In genomic region chr18:67035026-67035425, GRCh38 we compare ENCODE assay signal across 1 cellular context.
TF ChIP-seq lines count a peak whose summit lies in the region.

No MANE protein-coding gene starts in this region.

TF ChIP-seq in H1, 55 proteins besides CTCF, POLR2A, EP300 and RAD21 (continued from another document):
- TF ChIP-seq, protein P1, sequence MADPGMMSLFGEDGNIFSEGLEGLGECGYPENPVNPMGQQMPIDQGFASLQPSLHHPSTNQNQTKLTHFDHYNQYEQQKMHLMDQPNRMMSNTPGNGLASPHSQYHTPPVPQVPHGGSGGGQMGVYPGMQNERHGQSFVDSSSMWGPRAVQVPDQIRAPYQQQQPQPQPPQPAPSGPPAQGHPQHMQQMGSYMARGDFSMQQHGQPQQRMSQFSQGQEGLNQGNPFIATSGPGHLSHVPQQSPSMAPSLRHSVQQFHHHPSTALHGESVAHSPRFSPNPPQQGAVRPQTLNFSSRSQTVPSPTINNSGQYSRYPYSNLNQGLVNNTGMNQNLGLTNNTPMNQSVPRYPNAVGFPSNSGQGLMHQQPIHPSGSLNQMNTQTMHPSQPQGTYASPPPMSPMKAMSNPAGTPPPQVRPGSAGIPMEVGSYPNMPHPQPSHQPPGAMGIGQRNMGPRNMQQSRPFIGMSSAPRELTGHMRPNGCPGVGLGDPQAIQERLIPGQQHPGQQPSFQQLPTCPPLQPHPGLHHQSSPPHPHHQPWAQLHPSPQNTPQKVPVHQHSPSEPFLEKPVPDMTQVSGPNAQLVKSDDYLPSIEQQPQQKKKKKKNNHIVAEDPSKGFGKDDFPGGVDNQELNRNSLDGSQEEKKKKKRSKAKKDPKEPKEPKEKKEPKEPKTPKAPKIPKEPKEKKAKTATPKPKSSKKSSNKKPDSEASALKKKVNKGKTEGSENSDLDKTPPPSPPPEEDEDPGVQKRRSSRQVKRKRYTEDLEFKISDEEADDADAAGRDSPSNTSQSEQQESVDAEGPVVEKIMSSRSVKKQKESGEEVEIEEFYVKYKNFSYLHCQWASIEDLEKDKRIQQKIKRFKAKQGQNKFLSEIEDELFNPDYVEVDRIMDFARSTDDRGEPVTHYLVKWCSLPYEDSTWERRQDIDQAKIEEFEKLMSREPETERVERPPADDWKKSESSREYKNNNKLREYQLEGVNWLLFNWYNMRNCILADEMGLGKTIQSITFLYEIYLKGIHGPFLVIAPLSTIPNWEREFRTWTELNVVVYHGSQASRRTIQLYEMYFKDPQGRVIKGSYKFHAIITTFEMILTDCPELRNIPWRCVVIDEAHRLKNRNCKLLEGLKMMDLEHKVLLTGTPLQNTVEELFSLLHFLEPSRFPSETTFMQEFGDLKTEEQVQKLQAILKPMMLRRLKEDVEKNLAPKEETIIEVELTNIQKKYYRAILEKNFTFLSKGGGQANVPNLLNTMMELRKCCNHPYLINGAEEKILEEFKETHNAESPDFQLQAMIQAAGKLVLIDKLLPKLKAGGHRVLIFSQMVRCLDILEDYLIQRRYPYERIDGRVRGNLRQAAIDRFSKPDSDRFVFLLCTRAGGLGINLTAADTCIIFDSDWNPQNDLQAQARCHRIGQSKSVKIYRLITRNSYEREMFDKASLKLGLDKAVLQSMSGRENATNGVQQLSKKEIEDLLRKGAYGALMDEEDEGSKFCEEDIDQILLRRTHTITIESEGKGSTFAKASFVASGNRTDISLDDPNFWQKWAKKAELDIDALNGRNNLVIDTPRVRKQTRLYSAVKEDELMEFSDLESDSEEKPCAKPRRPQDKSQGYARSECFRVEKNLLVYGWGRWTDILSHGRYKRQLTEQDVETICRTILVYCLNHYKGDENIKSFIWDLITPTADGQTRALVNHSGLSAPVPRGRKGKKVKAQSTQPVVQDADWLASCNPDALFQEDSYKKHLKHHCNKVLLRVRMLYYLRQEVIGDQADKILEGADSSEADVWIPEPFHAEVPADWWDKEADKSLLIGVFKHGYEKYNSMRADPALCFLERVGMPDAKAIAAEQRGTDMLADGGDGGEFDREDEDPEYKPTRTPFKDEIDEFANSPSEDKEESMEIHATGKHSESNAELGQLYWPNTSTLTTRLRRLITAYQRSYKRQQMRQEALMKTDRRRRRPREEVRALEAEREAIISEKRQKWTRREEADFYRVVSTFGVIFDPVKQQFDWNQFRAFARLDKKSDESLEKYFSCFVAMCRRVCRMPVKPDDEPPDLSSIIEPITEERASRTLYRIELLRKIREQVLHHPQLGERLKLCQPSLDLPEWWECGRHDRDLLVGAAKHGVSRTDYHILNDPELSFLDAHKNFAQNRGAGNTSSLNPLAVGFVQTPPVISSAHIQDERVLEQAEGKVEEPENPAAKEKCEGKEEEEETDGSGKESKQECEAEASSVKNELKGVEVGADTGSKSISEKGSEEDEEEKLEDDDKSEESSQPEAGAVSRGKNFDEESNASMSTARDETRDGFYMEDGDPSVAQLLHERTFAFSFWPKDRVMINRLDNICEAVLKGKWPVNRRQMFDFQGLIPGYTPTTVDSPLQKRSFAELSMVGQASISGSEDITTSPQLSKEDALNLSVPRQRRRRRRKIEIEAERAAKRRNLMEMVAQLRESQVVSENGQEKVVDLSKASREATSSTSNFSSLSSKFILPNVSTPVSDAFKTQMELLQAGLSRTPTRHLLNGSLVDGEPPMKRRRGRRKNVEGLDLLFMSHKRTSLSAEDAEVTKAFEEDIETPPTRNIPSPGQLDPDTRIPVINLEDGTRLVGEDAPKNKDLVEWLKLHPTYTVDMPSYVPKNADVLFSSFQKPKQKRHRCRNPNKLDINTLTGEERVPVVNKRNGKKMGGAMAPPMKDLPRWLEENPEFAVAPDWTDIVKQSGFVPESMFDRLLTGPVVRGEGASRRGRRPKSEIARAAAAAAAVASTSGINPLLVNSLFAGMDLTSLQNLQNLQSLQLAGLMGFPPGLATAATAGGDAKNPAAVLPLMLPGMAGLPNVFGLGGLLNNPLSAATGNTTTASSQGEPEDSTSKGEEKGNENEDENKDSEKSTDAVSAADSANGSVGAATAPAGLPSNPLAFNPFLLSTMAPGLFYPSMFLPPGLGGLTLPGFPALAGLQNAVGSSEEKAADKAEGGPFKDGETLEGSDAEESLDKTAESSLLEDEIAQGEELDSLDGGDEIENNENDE (IDR thresholded peaks at IDR 0.05; ENCODE audit: insufficient replicate concordance, low read length) = peak; percentile 28
- TF ChIP-seq CTBP2 (IDR thresholded peaks at IDR 0.05; ENCODE audit: borderline replicate concordance, insufficient read depth, insufficient read length, low read length) (no peak), BCL11A (IDR thresholded peaks at IDR 0.05; ENCODE audit: low read depth in 2 of 2, low read length in 2 of 2) (no peak), MAFK (IDR thresholded peaks at IDR 0.05; ENCODE audit: low read depth, low read length) (no peak), JUND (IDR thresholded peaks at IDR 0.05; ENCODE audit: low read length) (0 out of 2 replicates have a peak, but pooled peaks have one; percentile 8), TEAD4 (IDR thresholded peaks at IDR 0.05; ENCODE audit: low read depth, low read length) (peak; percentile 48; the same call in 1 of the 2 replicates), SP1 (IDR thresholded peaks at IDR 0.05; ENCODE audit: low read depth, low read length) (no peak), TBP (IDR thresholded peaks at IDR 0.05; ENCODE audit: low read depth, low read length) (no peak), RBBP5 (IDR thresholded peaks at IDR 0.05; ENCODE audit: borderline replicate concordance, low read depth, low read length) (no peak), SIX5 (IDR thresholded peaks at IDR 0.05; ENCODE audit: low read depth, low read length) (no peak), TAF1 (IDR thresholded peaks at IDR 0.05; ENCODE audit: low read depth, low read length) (no peak), NANOG (IDR thresholded peaks at IDR 0.05; ENCODE audit: insufficient read depth, low read depth, low read length, poor library complexity, severe bottlenecking) (no peak), POU5F1 (IDR thresholded peaks at IDR 0.05; ENCODE audit: low read depth, low read length) (no peak)
- TF ChIP-seq, protein P2, sequence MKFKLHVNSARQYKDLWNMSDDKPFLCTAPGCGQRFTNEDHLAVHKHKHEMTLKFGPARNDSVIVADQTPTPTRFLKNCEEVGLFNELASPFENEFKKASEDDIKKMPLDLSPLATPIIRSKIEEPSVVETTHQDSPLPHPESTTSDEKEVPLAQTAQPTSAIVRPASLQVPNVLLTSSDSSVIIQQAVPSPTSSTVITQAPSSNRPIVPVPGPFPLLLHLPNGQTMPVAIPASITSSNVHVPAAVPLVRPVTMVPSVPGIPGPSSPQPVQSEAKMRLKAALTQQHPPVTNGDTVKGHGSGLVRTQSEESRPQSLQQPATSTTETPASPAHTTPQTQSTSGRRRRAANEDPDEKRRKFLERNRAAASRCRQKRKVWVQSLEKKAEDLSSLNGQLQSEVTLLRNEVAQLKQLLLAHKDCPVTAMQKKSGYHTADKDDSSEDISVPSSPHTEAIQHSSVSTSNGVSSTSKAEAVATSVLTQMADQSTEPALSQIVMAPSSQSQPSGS (IDR thresholded peaks at IDR 0.05; ENCODE audit: low read length) = no peak
- TF ChIP-seq, protein P3, sequence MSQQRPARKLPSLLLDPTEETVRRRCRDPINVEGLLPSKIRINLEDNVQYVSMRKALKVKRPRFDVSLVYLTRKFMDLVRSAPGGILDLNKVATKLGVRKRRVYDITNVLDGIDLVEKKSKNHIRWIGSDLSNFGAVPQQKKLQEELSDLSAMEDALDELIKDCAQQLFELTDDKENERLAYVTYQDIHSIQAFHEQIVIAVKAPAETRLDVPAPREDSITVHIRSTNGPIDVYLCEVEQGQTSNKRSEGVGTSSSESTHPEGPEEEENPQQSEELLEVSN (IDR thresholded peaks at IDR 0.05) = 0 out of 2 replicates have a peak, but pooled peaks have one; percentile 13
